ENCODE assay signal across 22 cellular contexts in the genomic region with DNA sequence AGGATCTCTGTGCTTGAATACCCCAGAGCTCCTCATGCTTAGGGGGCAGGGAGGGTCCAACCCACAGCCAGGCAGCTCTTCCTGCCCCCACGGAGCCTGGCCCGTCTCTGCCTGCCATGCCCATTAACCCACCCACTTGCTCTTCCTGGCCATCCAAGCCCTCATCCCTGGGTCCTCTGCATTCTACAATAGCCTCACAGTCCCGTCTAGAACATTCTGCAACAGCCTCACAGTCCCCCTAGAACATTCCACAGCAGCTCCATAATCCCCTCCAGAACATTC. TPM values are rescaled to one million over a fixed set of nuclear protein-coding genes. Genes with fewer than 3 reads are reported as not detected.
A peak's percentile ranks its signal among the peaks of the same experiment; 100 is the strongest.
DNase-seq lines count a peak whose midpoint lies in the region; ATAC-seq and TF ChIP-seq lines count a peak whose summit lies in the region.
"Had no signal": no experiment of that assay in that cellular context is flagged by ENCODE, and none has a peak within 500 bp of the region (broad histone marks: within the 10 kb centered on the region; RNA-seq: fewer than 3 reads in every experiment).

No MANE protein-coding gene starts in this region.

- peak overlapping the region in 10 of 11 experiments; percentile 62 to 99 (median 95); a peak in 19 of 22 replicates for H3K4me2 ChIP-seq in BLaER1 treated with 17β-estradiol and CSF1 and Interleukin-3, amounts not matched to agents 10 nM and 100 nM

- H3K9me3 Mint-ChIP-seq in naive thymus-derived CD8-positive, alpha-beta T cell: no peaks in the 10 kb centered on the region

- no peak for TF ChIP-seq CTCF in stomach (IDR thresholded peaks at IDR 0.05)

- peaks cover 41 to 61% (median 50%) of the 10 kb centered on the region in 10 experiments for H3K4me1 ChIP-seq in BLaER1 treated with 17β-estradiol and CSF1 and Interleukin-3, amounts not matched to agents 10 nM and 100 nM
- H3K4me1 ChIP-seq in stomach: peaks cover 16 to 39% (median 27%) of the 10 kb centered on the region in 4 donors
- H3K4me1 ChIP-seq: HAP-1 had no signal

- peak overlapping the region in 3 of 11 experiments; percentile 81 to 85 (median 83); a peak in 4 of 22 replicates for H3K27ac ChIP-seq in BLaER1 treated with 17β-estradiol and CSF1 and Interleukin-3, amounts not matched to agents 10 nM and 100 nM
- peak overlapping the region in 1 of 5 donors; percentile 81 for H3K27ac ChIP-seq in stomach
- H3K27ac ChIP-seq: GM23248 had no signal

- H3K9me3 ChIP-seq in BLaER1 treated with 17β-estradiol and CSF1 and Interleukin-3, amounts not matched to agents 10 nM and 100 nM (replicated peaks in 1 of 11): peaks cover 0 to 16% (median 7%) of the 10 kb centered on the region in 11 experiments; a peak in 11 of 22 replicates
- H3K9me3 ChIP-seq in T-helper 17 cell (ENCODE audit: control insufficient read depth, low read length, poor library complexity, severe bottlenecking): no peaks in the 10 kb centered on the region
- no peaks in the 10 kb centered on the region for H3K9me3 ChIP-seq in stomach
- H3K9me3 ChIP-seq: HAP-1 had no signal

- POLR2A ChIA-PET in naive thymus-derived CD8-positive, alpha-beta T cell (lab: Charles Lee): interaction anchor here (1.0 to 7.2 kb wide), 5 partner anchors 10 to 83 kb away, joined by 3 to 112 read pairs (median 6); partner anchors contain the start of genes C11orf21, TSPAN32 and TSSC4

- ATAC-seq in T-helper 17 cell: no peak
- no peak for ATAC-seq in naive thymus-derived CD8-positive, alpha-beta T cell
- ATAC-seq: Panc1 had no signal

- no peaks in the 10 kb centered on the region for H3K27me3 Mint-ChIP-seq in T-helper 17 cell
- peaks cover 0 to under 1% (median 0%) of the 10 kb centered on the region in 5 donors for H3K27me3 Mint-ChIP-seq in naive thymus-derived CD8-positive, alpha-beta T cell
- H3K27me3 Mint-ChIP-seq: CD8-positive, alpha-beta memory T cell had no signal

- intact Hi-C loops in stomach (cut with DNase I; ENCODE audit: low total_unique reads): no loop called here

- H3K36me3 Mint-ChIP-seq in T-helper 17 cell (ENCODE audit: low read depth): no peaks in the 10 kb centered on the region
- peaks cover 0 to 6% (median 0%) of the 10 kb centered on the region in 3 donors for H3K36me3 Mint-ChIP-seq in naive thymus-derived CD8-positive, alpha-beta T cell

- TF ChIP-seq POLR2A in stomach (IDR thresholded peaks at IDR 0.05): no peak

- 82 to 97% (median 95%) methylated on average over 1 to 3 of the region's 3 CpGs for WGBS in stomach, 5 donors

- peaks cover 11% of the 10 kb centered on the region for H3K4me1 Mint-ChIP-seq in T-helper 17 cell
- H3K4me1 Mint-ChIP-seq in naive thymus-derived CD8-positive, alpha-beta T cell: peaks cover 21 to 74% (median 42%) of the 10 kb centered on the region in 4 donors

- H3K27ac Mint-ChIP-seq in T-helper 17 cell: peak overlapping the region; percentile 14
- peak overlapping the region; percentile 4 to 92 (median 72) for H3K27ac Mint-ChIP-seq in naive thymus-derived CD8-positive, alpha-beta T cell

- H3K9ac ChIP-seq in BLaER1 treated with 17β-estradiol and CSF1 and Interleukin-3, amounts not matched to agents 10 nM and 100 nM: peak overlapping the region in 3 of 11 experiments; percentile 72 to 75 (median 75); a peak in 2 of 22 replicates
- H3K9ac ChIP-seq: GM23248 had no signal

- H3K27me3 ChIP-seq in BLaER1 treated with 17β-estradiol and CSF1 and Interleukin-3, amounts not matched to agents 10 nM and 100 nM: peaks cover 0 to 17% (median 0%) of the 10 kb centered on the region in 11 experiments; a peak in 2 of 22 replicates
- H3K27me3 ChIP-seq in stomach: no peaks in the 10 kb centered on the region

- TF ChIP-seq EP300 in stomach (IDR thresholded peaks at IDR 0.05): no peak

- H3K4me3 Mint-ChIP-seq in T-helper 17 cell: no peak overlapping the region
- H3K4me3 Mint-ChIP-seq in naive thymus-derived CD8-positive, alpha-beta T cell: peak overlapping the region in 4 of 10 donors; percentile 3 to 46 (median 22)

- 0 out of 22 replicates have a peak, but pooled peaks cover 0 to 4% (median 0%) of the 10 kb centered on the region in 11 experiments for H4K20me1 ChIP-seq in BLaER1 treated with 17β-estradiol and CSF1 and Interleukin-3, amounts not matched to agents 10 nM and 100 nM

- no peak overlapping the region for H3K4me3 ChIP-seq in BLaER1 treated with 17β-estradiol and CSF1 and Interleukin-3, amounts not matched to agents 10 nM and 100 nM
- H3K4me3 ChIP-seq in stomach: no peak overlapping the region
- H3K4me3 ChIP-seq: GM23248, HAP-1 had no signal

- DNase-seq in T-helper 17 cell (no peak), stomach (peak; percentile 14), T-helper 1 cell (no peak), GM19238 (ENCODE audit: insufficient read length, low spot score) (no peak), NCI-H1092 (lab: John Stamatoyannopoulos, UW) (no peak)
- DNase-seq in naive thymus-derived CD8-positive, alpha-beta T cell: no peak
- DNase-seq: Calu3; CD8-positive, alpha-beta memory T cell; DMS153; GM23248; KG1; NCI-H1105; NCI-H2029 treated with DMSO at 0.1 percent for 48 hours; NCI-H2171; NCI-H524 treated with DMSO at 0.1 percent for 48 hours; NCI-H82 had no signal

- no peaks in the 10 kb centered on the region for H3K36me3 ChIP-seq in BLaER1 treated with 17β-estradiol and CSF1 and Interleukin-3, amounts not matched to agents 10 nM and 100 nM
- H3K36me3 ChIP-seq in stomach: peaks cover 0 to 6% (median 0%) of the 10 kb centered on the region in 4 donors
- H3K36me3 ChIP-seq: HAP-1 had no signal

RNA-seq across cellular contexts. Expression of gene TSPAN32, which starts 15.1 kb away (rescaled TPM):
- total RNA-seq in T-helper 17 cell: 10 to 100 TPM; 65.7 to 93.2 TPM
- total RNA-seq in naive thymus-derived CD8-positive, alpha-beta T cell: 100 to 1,000 TPM; 158 to 171 TPM
- 100 to 1,000 TPM in 1 of 3 donors, 10 to 100 TPM in 2; 58.5 to 124 (median 96.6) TPM for polyA plus RNA-seq in naive thymus-derived CD8-positive, alpha-beta T cell
- total RNA-seq in stomach: 1 to 10 TPM in 1 of 5 donors, not detected in 4; 1.5 TPM
- 1 to 10 TPM; 1.1 to 9.0 (median 3.1) TPM for polyA plus RNA-seq in stomach
- total RNA-seq: Calu3, G401, GM23248 had no signal
- polyA plus RNA-seq: GM23248 had no signal

RNA-seq across cellular contexts. Expression of gene C11orf21, which starts 15.2 kb away (rescaled TPM):
- 10 to 100 TPM; 50.1 to 89.1 TPM for total RNA-seq in T-helper 17 cell
- 100 to 1,000 TPM; 113 to 115 TPM for total RNA-seq in naive thymus-derived CD8-positive, alpha-beta T cell
- polyA plus RNA-seq in naive thymus-derived CD8-positive, alpha-beta T cell: 10 to 100 TPM; 13.6 to 20.2 (median 20.2) TPM
- 1 to 10 TPM in 1 of 5 donors, under 1 TPM in 2, not detected in 2; 0.72 to 1.3 (median 0.92) TPM for total RNA-seq in stomach
- polyA plus RNA-seq in stomach: 1 to 10 TPM in 1 of 3 donors, under 1 TPM in 2; 0.61 to 1.8 (median 0.63) TPM
- total RNA-seq: Calu3, G401, GM23248 had no signal
- polyA plus RNA-seq: BJ, GM23248 had no signal

RNA-seq across cellular contexts. Expression of gene ASCL2, which starts 46.5 kb away (rescaled TPM):
- total RNA-seq in T-helper 17 cell (under 1 TPM in 1 of 2 donors, not detected in 1; 0.18 TPM), stomach (1 to 10 TPM in 1 of 5 donors, not detected in 4; 2.6 TPM)
- total RNA-seq in naive thymus-derived CD8-positive, alpha-beta T cell: under 1 TPM in 1 of 2 experiments, not detected in 1; 0.19 TPM
- polyA plus RNA-seq in naive thymus-derived CD8-positive, alpha-beta T cell: 1 to 10 TPM in 1 of 3 donors, under 1 TPM in 1, not detected in 1; 0.23 to 2.8 TPM
- polyA plus RNA-seq in stomach: 1 to 10 TPM in 2 of 3 donors, under 1 TPM in 1; 0.81 to 6.3 (median 1.8) TPM
- total RNA-seq: Calu3, G401, GM23248, HT1080 had no signal
- polyA plus RNA-seq: BJ, GM23248 had no signal

Comparison
In these comparisons a context has a peak if more than half of its experiments do, and no peak if none do; other contexts are left out.
1. RNA of gene TSPAN32, which starts 15.1 kb away (total RNA-seq): 158 to 171 TPM in naive thymus-derived CD8-positive, alpha-beta T cell and 65.7 to 93.2 TPM in T-helper 17 cell; 1.5 TPM in stomach; every median in the first group is over 10 times any median in the second.
2. RNA of gene C11orf21, which starts 15.2 kb away (total RNA-seq): 113 to 115 TPM in naive thymus-derived CD8-positive, alpha-beta T cell and 50.1 to 89.1 TPM in T-helper 17 cell; 0.72 to 1.3 TPM in stomach; every median in the first group is over 10 times any median in the second.